ENCODE assay signal across 1 cellular context in genomic region chr4:173317003-173317402, GRCh38.
TF ChIP-seq lines count a peak whose summit lies in the region.

No MANE protein-coding gene starts in this region.

TF ChIP-seq in HCT116, 20 proteins besides CTCF, POLR2A, EP300 and RAD21 (continued from another document):
- TF ChIP-seq ATF3 (IDR thresholded peaks at IDR 0.05) (no peak), EZH2phosphoT487 (IDR thresholded peaks at IDR 0.05; ENCODE audit: borderline replicate concordance) (no peak), ZFX (IDR thresholded peaks at IDR 0.05) (no peak), ZNF274 (IDR thresholded peaks at IDR 0.05; ENCODE audit: low read depth, low read length) (no peak), SIN3A (IDR thresholded peaks at IDR 0.05; ENCODE audit: low read depth) (no peak), POLR2AphosphoS5 (IDR thresholded peaks at IDR 0.05; ENCODE audit: low read depth, low read length) (no peak), SRF (IDR thresholded peaks at IDR 0.05; ENCODE audit: low read depth) (no peak), ZBTB33 (IDR thresholded peaks at IDR 0.05; ENCODE audit: extremely low read depth, insufficient replicate concordance, low read length) (no peak), CBX3 (IDR thresholded peaks at IDR 0.05; ENCODE audit: low read depth) (no peak), TCF7L2 (IDR thresholded peaks at IDR 0.05; ENCODE audit: borderline replicate concordance, extremely low read depth, insufficient read depth, insufficient read length) (no peak), REST (IDR thresholded peaks at IDR 0.05; ENCODE audit: low read depth) (no peak), JUND (IDR thresholded peaks at IDR 0.05) (no peak), FOSL1 (IDR thresholded peaks at IDR 0.05; ENCODE audit: low read depth) (no peak)
